8 cellular contexts compared by ENCODE assay signal in the genomic region with DNA sequence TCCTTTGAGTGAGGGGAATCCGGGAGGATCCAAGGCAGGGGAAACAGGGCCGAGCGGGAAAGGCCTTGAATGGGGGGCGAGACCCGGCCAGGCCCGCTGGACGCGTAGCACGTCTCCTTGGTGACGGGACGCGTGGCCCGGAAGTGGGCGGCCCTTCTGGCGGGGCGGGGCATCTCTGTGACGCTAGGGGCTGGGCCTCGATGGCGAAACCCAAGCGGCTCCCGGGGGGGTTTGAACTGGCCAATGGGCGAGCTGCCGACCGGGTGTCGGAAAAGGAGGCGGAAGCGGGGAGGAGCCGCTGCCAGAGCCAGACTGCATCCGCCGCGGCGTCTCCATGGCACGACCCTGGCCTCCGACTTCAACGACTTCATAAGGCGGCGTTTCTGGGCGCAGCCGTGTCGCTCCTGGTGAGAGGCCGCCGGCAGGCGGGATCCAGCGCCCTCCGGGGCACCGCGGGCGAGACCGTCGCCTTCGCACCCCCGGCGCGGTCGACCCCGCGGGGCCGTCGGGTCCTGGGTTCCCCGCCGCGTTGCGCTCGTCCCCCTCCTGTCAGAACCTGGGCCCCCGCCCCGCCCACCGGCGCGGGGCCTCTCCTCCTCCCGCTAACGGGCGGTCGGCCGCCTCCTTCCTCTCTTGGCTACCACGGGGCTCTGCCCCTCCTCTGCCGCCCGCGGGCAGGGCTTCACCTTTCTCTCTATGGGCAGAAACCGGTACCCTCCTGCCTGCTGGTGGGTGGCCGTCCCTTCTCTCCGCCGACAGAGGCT. TPM values are rescaled to one million over a fixed set of nuclear protein-coding genes. Genes with fewer than 3 reads are reported as not detected.
DNase-seq lines count a peak whose midpoint lies in the region; ATAC-seq and TF ChIP-seq lines count a peak whose summit lies in the region.

A gene (plus strand): TSS at position 158 of the 764 bp plus-strand sequence. CDS start 86 bp downstream, at position 244.

- TF ChIP-seq EP300 in gastroesophageal sphincter (IDR thresholded peaks at IDR 0.05), result no peak

- H3K4me3 Mint-ChIP-seq in activated naive CD4-positive, alpha-beta T cell treated with anti-CD3 and anti-CD28 coated beads for 36 hours, result peak within 1 kb of the TSS; percentile 90

- H3K4me1 ChIP-seq in gastroesophageal sphincter, result peaks cover 0 to 23% (median 5%) of the 10 kb centered on the region in 3 donors

- ATAC-seq in HG02571 (IDR thresholded peaks at IDR 0.05; ENCODE audit: unreplicated experiment) (peak; percentile 87), gastroesophageal sphincter (peak; percentile 97)

- peak within 1 kb of the TSS; percentile 84 for H3K27ac Mint-ChIP-seq in activated naive CD4-positive, alpha-beta T cell treated with anti-CD3 and anti-CD28 coated beads for 36 hours

- TF ChIP-seq CTCF in GM06990 (IDR thresholded peaks at IDR 0.05; ENCODE audit: insufficient read depth, low read length, poor library complexity, severe bottlenecking), result no peak
- peak in 1 of 4 experiments; percentile 5 for TF ChIP-seq CTCF in gastroesophageal sphincter (IDR thresholded peaks at IDR 0.05)

- WGBS in gastroesophageal sphincter (ENCODE audit: low coverage in 1 of 2), 2 donors, result 0% methylated on average over 2 to 4 of the region's 82 CpGs

- H3K36me3 ChIP-seq in GM06990 (ENCODE audit: control insufficient read depth, insufficient read depth, low read length), result peaks cover 11% of the 10 kb centered on the region
- peaks cover 10% of the 10 kb centered on the region; the same call in 1 of the 2 replicates for H3K36me3 ChIP-seq in SK-N-MC (ENCODE audit: insufficient read depth, low read length)
- H3K36me3 ChIP-seq in gastroesophageal sphincter, result peaks cover 0 to 20% of the 10 kb centered on the region in 2 donors

- peaks cover 9% of the 10 kb centered on the region for H3K36me3 Mint-ChIP-seq in activated naive CD4-positive, alpha-beta T cell treated with anti-CD3 and anti-CD28 coated beads for 36 hours (ENCODE audit: low read depth)

- intact Hi-C loops in activated naive CD4-positive, alpha-beta T cell treated with anti-CD3 and anti-CD28 coated beads for 36 hours (cut with micrococcal nuclease), result loop anchor here (1.0 to 10.0 kb wide), 10 partner anchors 49 to 388 kb away; a partner anchor contains a TSS

- H3K9me3 Mint-ChIP-seq in activated naive CD4-positive, alpha-beta T cell treated with anti-CD3 and anti-CD28 coated beads for 36 hours, result no peaks in the 10 kb centered on the region

- H3K4me3 ChIP-seq in GM06990 (replicated peaks; ENCODE audit: low read depth, low read length), result peak within 1 kb of the TSS; percentile 92
- H3K4me3 ChIP-seq in SK-N-MC, result peak within 1 kb of the TSS; percentile 87
- peak within 1 kb of the TSS; percentile 56 to 74 for H3K4me3 ChIP-seq in gastroesophageal sphincter

- TF ChIP-seq POLR2A in gastroesophageal sphincter (IDR thresholded peaks at IDR 0.05), result peak; percentile 49 to 69

- no peaks in the 10 kb centered on the region for H3K27me3 ChIP-seq in GM06990 (replicated peaks; ENCODE audit: control insufficient read depth, insufficient read depth, low read length)
- no peaks in the 10 kb centered on the region for H3K27me3 ChIP-seq in gastroesophageal sphincter

- peaks cover 15% of the 10 kb centered on the region for H3K4me1 Mint-ChIP-seq in activated naive CD4-positive, alpha-beta T cell treated with anti-CD3 and anti-CD28 coated beads for 36 hours (ENCODE audit: low read depth)

- H3K9ac ChIP-seq in SK-N-MC (ENCODE audit: insufficient read length), result peak within 1 kb of the TSS; percentile 72

- H3K27ac ChIP-seq in SK-N-MC (peak within 1 kb of the TSS; percentile 79; the same call in 1 of the 2 replicates), gastroesophageal sphincter (peak within 1 kb of the TSS; percentile 66 to 92 (median 88)), substantia nigra (ENCODE audit: low read depth, low read length, poor library complexity, severe bottlenecking) (peak within 1 kb of the TSS; percentile 38)

- peak; percentile 95 for DNase-seq in GM06990 (ENCODE audit: extremely low read depth, insufficient read length)
- peak; percentile 89 for DNase-seq in NCI-H1048 (lab: John Stamatoyannopoulos, UW)
- peak; percentile 63 for DNase-seq in SK-N-MC (ENCODE audit: low read depth, low spot score)
- DNase-seq in activated naive CD4-positive, alpha-beta T cell treated with anti-CD3 and anti-CD28 coated beads for 36 hours, result peak; percentile 99
- peak; percentile 65 for DNase-seq in non-pigmented ciliary epithelial cell (ENCODE audit: low read depth)
- DNase-seq in substantia nigra (lab: John Stamatoyannopoulos, UW), result peak; percentile 56 to 99 (median 97)

- H3K27me3 Mint-ChIP-seq in activated naive CD4-positive, alpha-beta T cell treated with anti-CD3 and anti-CD28 coated beads for 36 hours (ENCODE audit: low read depth), result no peaks in the 10 kb centered on the region

- H3K9me3 ChIP-seq in SK-N-MC (ENCODE audit: low read depth, low read length) (no peaks in the 10 kb centered on the region), gastroesophageal sphincter (no peaks in the 10 kb centered on the region)

- CTCF ChIA-PET in activated naive CD4-positive, alpha-beta T cell treated with anti-CD3 and anti-CD28 coated beads for 36 hours (lab: Charles Lee), result no interaction called here

RNA-seq across cellular contexts. Expression of the gene that starts here (rescaled TPM):
- total RNA-seq in activated naive CD4-positive, alpha-beta T cell treated with anti-CD3 and anti-CD28 coated beads for 36 hours, result 10 to 100 TPM; 73.6 to 73.7 TPM
- total RNA-seq in gastroesophageal sphincter, result 10 to 100 TPM; 19.7 to 30.1 (median 26.9) TPM

Comparison
In these comparisons a context has a peak if more than half of its experiments do, and no peak if none do; other contexts are left out.
1. Peak in every context shown above with its lines: DNase-seq, ATAC-seq, H3K4me3 ChIP-seq and H3K27ac ChIP-seq.
2. H3K27ac ChIP-seq: peak in every context shown above with its lines; median percentile 88 in gastroesophageal sphincter; 79 in SK-N-MC; 38 in substantia nigra.